Comparison of ENCODE assay signal across 26 cellular contexts in genomic region chr19:5706876-5707573, GRCh38. TPM values are rescaled to one million over a fixed set of nuclear protein-coding genes. Genes with fewer than 3 reads are reported as not detected.
"Had no signal": no experiment of that assay in that cellular context is flagged by ENCODE, and none has a peak within 500 bp of the region (broad histone marks: within the 10 kb centered on the region; RNA-seq: fewer than 3 reads in every experiment).

No MANE protein-coding gene starts in this region.

- DNase-seq: activated CD8-positive, alpha-beta memory T cell treated with anti-CD3 and anti-CD28 coated beads for 24 hours; activated CD8-positive, alpha-beta memory T cell treated with anti-CD3 and anti-CD28 coated beads, Interleukin-2, amount 50 U/mL, for 4 hours; activated effector memory CD4-positive, alpha-beta T cell treated with Interleukin-2 at 50 U/mL for 16 hours; activated naive CD4-positive, alpha-beta T cell treated with anti-CD3 and anti-CD28 coated beads for 36 hours; activated naive CD8-positive, alpha-beta T cell treated with anti-CD3 and anti-CD28 coated beads, Interleukin-2, amount 10 ng/mL, durations not matched to agents 7 days and 5 days; activated T-cell treated with anti-CD3 and anti-CD28 coated beads, Interleukin-2, amount 50 U/mL, for 72 hours; amniotic stem cell; cortex of kidney; foreskin melanocyte; glutamatergic neuron; kidney glomerular epithelial cell; left ventricle myocardium inferior; naive thymus-derived CD8-positive, alpha-beta T cell; stimulated activated CD4-positive, alpha-beta T cell treated with anti-CD3 and anti-CD28 coated beads, Interleukin-4, amount 100 ng/mL, for 24 hours; substantia nigra; T-helper 1 cell; thyroid gland had no signal

- H3K9me3 Mint-ChIP-seq: activated naive CD4-positive, alpha-beta T cell treated with anti-CD3 and anti-CD28 coated beads for 36 hours; activated naive CD8-positive, alpha-beta T cell treated with anti-CD3 and anti-CD28 coated beads, Interleukin-2, amount 10 ng/mL, durations not matched to agents 7 days and 5 days; activated T-cell treated with anti-CD3 and anti-CD28 coated beads, Interleukin-2, amount 50 U/mL, for 72 hours; naive thymus-derived CD8-positive, alpha-beta T cell; stimulated activated naive CD8-positive, alpha-beta T cell treated with anti-CD3 and anti-CD28 coated beads, Interleukin-15, Interleukin-2, amounts not matched to agents 100 ng/mL and 50 ng/mL, for 24 hours had no signal

- H3K27ac ChIP-seq: breast epithelium, hepatocyte, left ventricle myocardium inferior, neural progenitor cell, psoas muscle, right atrium auricular region, thyroid gland had no signal

- H3K4me1 ChIP-seq: breast epithelium, left ventricle myocardium inferior, neural progenitor cell, psoas muscle, right atrium auricular region, thyroid gland had no signal

- H3K27me3 Mint-ChIP-seq: activated naive CD8-positive, alpha-beta T cell treated with anti-CD3 and anti-CD28 coated beads, Interleukin-2, amount 10 ng/mL, durations not matched to agents 7 days and 5 days; naive thymus-derived CD8-positive, alpha-beta T cell; stimulated activated naive CD8-positive, alpha-beta T cell treated with anti-CD3 and anti-CD28 coated beads, Interleukin-15, Interleukin-2, amounts not matched to agents 100 ng/mL and 50 ng/mL, for 24 hours had no signal

- H3K9me3 ChIP-seq: breast epithelium, left ventricle myocardium inferior, psoas muscle, right atrium auricular region, thyroid gland had no signal

- H3K27ac Mint-ChIP-seq: activated naive CD4-positive, alpha-beta T cell treated with anti-CD3 and anti-CD28 coated beads for 36 hours; activated naive CD8-positive, alpha-beta T cell treated with anti-CD3 and anti-CD28 coated beads, Interleukin-2, amount 10 ng/mL, durations not matched to agents 7 days and 5 days; activated T-cell treated with anti-CD3 and anti-CD28 coated beads, Interleukin-2, amount 50 U/mL, for 72 hours; neural progenitor cell; stimulated activated naive CD8-positive, alpha-beta T cell treated with anti-CD3 and anti-CD28 coated beads, Interleukin-15, Interleukin-2, amounts not matched to agents 100 ng/mL and 50 ng/mL, for 24 hours had no signal

- H3K4me1 Mint-ChIP-seq: activated naive CD8-positive, alpha-beta T cell treated with anti-CD3 and anti-CD28 coated beads, Interleukin-2, amount 10 ng/mL, durations not matched to agents 7 days and 5 days; naive thymus-derived CD8-positive, alpha-beta T cell; neural progenitor cell had no signal

- H3K4me3 Mint-ChIP-seq: activated naive CD4-positive, alpha-beta T cell treated with anti-CD3 and anti-CD28 coated beads for 36 hours; activated naive CD8-positive, alpha-beta T cell treated with anti-CD3 and anti-CD28 coated beads, Interleukin-2, amount 10 ng/mL, durations not matched to agents 7 days and 5 days; activated T-cell treated with anti-CD3 and anti-CD28 coated beads, Interleukin-2, amount 50 U/mL, for 72 hours; naive thymus-derived CD8-positive, alpha-beta T cell; neural progenitor cell; stimulated activated naive CD8-positive, alpha-beta T cell treated with anti-CD3 and anti-CD28 coated beads, Interleukin-15, Interleukin-2, amounts not matched to agents 100 ng/mL and 50 ng/mL, for 24 hours had no signal

- ATAC-seq: activated T-cell treated with anti-CD3 and anti-CD28 coated beads, Interleukin-2, amount 50 U/mL, for 72 hours had no signal

- H3K27me3 ChIP-seq: breast epithelium, hepatocyte, neural progenitor cell, right atrium auricular region, thyroid gland had no signal

- H3K36me3 ChIP-seq: neural progenitor cell had no signal

- H3K4me3 ChIP-seq: breast epithelium, hepatocyte, left ventricle myocardium inferior, neural progenitor cell, psoas muscle, right atrium auricular region, thyroid gland had no signal

RNA-seq across cellular contexts. Expression of gene CATSPERD, which starts 13.4 kb away (rescaled TPM):
- total RNA-seq: activated naive CD4-positive, alpha-beta T cell treated with anti-CD3 and anti-CD28 coated beads for 36 hours; activated naive CD8-positive, alpha-beta T cell treated with anti-CD3 and anti-CD28 coated beads, Interleukin-2, amount 10 ng/mL, durations not matched to agents 7 days and 5 days; activated T-cell treated with anti-CD3 and anti-CD28 coated beads, Interleukin-2, amount 50 U/mL, for 72 hours; breast epithelium; hepatocyte; left ventricle myocardium inferior; lung microvascular endothelial cell; naive thymus-derived CD8-positive, alpha-beta T cell; osteocyte; psoas muscle; right atrium auricular region; thyroid gland; ureter had no signal
